ENCODE assay signal across 2 cellular contexts in the genomic region with DNA sequence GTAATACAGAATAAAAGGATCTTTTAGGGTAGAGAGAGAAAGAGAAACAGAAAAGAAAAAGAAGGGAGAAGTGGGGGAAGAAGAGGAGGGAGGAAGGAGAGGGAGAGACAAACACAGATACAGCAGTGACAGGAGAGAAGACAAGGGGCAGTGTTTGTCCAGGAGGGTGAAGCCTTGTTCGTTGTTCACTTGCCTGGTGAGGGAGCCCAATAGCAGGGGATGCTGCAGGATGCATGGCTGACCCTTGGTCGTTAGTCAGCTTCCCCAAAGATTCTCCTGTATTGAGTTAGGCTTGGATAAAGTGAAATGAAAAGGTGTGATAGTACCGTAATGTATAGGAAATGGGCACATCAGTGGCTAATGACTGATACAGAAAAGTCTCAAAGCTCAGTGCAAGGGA.
TF ChIP-seq lines count a peak whose summit lies in the region.

No MANE protein-coding gene starts in this region.

TF ChIP-seq in GM23338, 12 proteins besides CTCF, POLR2A, EP300 and RAD21:
- TF ChIP-seq ZNF114 (CRISPR knock-in tag; IDR thresholded peaks at IDR 0.05) = no peak
- no peak for TF ChIP-seq EZH2phosphoT487 (IDR thresholded peaks at IDR 0.05; ENCODE audit: unreplicated experiment)
- TF ChIP-seq, protein P1, sequence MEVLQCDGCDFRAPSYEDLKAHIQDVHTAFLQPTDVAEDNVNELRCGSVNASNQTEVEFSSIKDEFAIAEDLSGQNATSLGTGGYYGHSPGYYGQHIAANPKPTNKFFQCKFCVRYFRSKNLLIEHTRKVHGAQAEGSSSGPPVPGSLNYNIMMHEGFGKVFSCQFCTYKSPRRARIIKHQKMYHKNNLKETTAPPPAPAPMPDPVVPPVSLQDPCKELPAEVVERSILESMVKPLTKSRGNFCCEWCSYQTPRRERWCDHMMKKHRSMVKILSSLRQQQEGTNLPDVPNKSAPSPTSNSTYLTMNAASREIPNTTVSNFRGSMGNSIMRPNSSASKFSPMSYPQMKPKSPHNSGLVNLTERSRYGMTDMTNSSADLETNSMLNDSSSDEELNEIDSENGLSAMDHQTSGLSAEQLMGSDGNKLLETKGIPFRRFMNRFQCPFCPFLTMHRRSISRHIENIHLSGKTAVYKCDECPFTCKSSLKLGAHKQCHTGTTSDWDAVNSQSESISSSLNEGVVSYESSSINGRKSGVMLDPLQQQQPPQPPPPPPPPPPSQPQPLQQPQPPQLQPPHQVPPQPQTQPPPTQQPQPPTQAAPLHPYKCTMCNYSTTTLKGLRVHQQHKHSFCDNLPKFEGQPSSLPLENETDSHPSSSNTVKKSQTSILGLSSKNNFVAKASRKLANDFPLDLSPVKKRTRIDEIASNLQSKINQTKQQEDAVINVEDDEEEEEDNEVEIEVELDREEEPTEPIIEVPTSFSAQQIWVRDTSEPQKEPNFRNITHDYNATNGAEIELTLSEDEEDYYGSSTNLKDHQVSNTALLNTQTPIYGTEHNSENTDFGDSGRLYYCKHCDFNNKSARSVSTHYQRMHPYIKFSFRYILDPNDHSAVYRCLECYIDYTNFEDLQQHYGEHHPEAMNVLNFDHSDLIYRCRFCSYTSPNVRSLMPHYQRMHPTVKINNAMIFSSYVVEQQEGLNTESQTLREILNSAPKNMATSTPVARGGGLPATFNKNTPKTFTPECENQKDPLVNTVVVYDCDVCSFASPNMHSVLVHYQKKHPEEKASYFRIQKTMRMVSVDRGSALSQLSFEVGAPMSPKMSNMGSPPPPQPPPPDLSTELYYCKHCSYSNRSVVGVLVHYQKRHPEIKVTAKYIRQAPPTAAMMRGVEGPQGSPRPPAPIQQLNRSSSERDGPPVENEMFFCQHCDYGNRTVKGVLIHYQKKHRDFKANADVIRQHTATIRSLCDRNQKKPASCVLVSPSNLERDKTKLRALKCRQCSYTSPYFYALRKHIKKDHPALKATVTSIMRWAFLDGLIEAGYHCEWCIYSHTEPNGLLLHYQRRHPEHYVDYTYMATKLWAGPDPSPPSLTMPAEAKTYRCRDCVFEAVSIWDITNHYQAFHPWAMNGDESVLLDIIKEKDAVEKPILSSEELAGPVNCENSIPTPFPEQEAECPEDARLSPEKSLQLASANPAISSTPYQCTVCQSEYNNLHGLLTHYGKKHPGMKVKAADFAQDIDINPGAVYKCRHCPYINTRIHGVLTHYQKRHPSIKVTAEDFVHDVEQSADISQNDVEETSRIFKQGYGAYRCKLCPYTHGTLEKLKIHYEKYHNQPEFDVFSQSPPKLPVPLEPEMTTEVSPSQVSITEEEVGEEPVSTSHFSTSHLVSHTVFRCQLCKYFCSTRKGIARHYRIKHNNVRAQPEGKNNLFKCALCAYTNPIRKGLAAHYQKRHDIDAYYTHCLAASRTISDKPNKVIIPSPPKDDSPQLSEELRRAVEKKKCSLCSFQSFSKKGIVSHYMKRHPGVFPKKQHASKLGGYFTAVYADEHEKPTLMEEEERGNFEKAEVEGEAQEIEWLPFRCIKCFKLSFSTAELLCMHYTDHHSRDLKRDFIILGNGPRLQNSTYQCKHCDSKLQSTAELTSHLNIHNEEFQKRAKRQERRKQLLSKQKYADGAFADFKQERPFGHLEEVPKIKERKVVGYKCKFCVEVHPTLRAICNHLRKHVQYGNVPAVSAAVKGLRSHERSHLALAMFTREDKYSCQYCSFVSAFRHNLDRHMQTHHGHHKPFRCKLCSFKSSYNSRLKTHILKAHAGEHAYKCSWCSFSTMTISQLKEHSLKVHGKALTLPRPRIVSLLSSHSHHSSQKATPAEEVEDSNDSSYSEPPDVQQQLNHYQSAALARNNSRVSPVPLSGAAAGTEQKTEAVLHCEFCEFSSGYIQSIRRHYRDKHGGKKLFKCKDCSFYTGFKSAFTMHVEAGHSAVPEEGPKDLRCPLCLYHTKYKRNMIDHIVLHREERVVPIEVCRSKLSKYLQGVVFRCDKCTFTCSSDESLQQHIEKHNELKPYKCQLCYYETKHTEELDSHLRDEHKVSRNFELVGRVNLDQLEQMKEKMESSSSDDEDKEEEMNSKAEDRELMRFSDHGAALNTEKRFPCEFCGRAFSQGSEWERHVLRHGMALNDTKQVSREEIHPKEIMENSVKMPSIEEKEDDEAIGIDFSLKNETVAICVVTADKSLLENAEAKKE (CRISPR knock-in tag; IDR thresholded peaks at IDR 0.05) = no peak
- TF ChIP-seq STAT1 (IDR thresholded peaks at IDR 0.05; ENCODE audit: unreplicated experiment) = no peak
- TF ChIP-seq NANOG (IDR thresholded peaks at IDR 0.05; ENCODE audit: borderline replicate concordance) = no peak
- no peak for TF ChIP-seq CREB1 (CRISPR knock-in tag; IDR thresholded peaks at IDR 0.05; ENCODE audit: low read depth)
- TF ChIP-seq, protein P2, sequence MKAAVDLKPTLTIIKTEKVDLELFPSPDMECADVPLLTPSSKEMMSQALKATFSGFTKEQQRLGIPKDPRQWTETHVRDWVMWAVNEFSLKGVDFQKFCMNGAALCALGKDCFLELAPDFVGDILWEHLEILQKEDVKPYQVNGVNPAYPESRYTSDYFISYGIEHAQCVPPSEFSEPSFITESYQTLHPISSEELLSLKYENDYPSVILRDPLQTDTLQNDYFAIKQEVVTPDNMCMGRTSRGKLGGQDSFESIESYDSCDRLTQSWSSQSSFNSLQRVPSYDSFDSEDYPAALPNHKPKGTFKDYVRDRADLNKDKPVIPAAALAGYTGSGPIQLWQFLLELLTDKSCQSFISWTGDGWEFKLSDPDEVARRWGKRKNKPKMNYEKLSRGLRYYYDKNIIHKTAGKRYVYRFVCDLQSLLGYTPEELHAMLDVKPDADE (IDR thresholded peaks at IDR 0.05) = no peak

TF ChIP-seq in WTC11, 78 proteins besides CTCF, POLR2A, EP300 and RAD21:
- TF ChIP-seq, protein P3, sequence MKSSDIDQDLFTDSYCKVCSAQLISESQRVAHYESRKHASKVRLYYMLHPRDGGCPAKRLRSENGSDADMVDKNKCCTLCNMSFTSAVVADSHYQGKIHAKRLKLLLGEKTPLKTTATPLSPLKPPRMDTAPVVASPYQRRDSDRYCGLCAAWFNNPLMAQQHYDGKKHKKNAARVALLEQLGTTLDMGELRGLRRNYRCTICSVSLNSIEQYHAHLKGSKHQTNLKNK (CRISPR knock-in tag; IDR thresholded peaks at IDR 0.05) = no peak
- TF ChIP-seq, protein P4, sequence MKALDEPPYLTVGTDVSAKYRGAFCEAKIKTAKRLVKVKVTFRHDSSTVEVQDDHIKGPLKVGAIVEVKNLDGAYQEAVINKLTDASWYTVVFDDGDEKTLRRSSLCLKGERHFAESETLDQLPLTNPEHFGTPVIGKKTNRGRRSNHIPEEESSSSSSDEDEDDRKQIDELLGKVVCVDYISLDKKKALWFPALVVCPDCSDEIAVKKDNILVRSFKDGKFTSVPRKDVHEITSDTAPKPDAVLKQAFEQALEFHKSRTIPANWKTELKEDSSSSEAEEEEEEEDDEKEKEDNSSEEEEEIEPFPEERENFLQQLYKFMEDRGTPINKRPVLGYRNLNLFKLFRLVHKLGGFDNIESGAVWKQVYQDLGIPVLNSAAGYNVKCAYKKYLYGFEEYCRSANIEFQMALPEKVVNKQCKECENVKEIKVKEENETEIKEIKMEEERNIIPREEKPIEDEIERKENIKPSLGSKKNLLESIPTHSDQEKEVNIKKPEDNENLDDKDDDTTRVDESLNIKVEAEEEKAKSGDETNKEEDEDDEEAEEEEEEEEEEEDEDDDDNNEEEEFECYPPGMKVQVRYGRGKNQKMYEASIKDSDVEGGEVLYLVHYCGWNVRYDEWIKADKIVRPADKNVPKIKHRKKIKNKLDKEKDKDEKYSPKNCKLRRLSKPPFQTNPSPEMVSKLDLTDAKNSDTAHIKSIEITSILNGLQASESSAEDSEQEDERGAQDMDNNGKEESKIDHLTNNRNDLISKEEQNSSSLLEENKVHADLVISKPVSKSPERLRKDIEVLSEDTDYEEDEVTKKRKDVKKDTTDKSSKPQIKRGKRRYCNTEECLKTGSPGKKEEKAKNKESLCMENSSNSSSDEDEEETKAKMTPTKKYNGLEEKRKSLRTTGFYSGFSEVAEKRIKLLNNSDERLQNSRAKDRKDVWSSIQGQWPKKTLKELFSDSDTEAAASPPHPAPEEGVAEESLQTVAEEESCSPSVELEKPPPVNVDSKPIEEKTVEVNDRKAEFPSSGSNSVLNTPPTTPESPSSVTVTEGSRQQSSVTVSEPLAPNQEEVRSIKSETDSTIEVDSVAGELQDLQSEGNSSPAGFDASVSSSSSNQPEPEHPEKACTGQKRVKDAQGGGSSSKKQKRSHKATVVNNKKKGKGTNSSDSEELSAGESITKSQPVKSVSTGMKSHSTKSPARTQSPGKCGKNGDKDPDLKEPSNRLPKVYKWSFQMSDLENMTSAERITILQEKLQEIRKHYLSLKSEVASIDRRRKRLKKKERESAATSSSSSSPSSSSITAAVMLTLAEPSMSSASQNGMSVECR (CRISPR knock-in tag; IDR thresholded peaks at IDR 0.05; ENCODE audit: borderline replicate concordance) = no peak
- TF ChIP-seq, protein P5, sequence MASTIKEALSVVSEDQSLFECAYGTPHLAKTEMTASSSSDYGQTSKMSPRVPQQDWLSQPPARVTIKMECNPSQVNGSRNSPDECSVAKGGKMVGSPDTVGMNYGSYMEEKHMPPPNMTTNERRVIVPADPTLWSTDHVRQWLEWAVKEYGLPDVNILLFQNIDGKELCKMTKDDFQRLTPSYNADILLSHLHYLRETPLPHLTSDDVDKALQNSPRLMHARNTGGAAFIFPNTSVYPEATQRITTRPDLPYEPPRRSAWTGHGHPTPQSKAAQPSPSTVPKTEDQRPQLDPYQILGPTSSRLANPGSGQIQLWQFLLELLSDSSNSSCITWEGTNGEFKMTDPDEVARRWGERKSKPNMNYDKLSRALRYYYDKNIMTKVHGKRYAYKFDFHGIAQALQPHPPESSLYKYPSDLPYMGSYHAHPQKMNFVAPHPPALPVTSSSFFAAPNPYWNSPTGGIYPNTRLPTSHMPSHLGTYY (CRISPR knock-in tag; IDR thresholded peaks at IDR 0.05) = no peak
- TF ChIP-seq MYBL2 (CRISPR knock-in tag; IDR thresholded peaks at IDR 0.05) = no peak
- TF ChIP-seq ZNF671 (CRISPR knock-in tag; IDR thresholded peaks at IDR 0.05) = no peak
- TF ChIP-seq, protein P6, sequence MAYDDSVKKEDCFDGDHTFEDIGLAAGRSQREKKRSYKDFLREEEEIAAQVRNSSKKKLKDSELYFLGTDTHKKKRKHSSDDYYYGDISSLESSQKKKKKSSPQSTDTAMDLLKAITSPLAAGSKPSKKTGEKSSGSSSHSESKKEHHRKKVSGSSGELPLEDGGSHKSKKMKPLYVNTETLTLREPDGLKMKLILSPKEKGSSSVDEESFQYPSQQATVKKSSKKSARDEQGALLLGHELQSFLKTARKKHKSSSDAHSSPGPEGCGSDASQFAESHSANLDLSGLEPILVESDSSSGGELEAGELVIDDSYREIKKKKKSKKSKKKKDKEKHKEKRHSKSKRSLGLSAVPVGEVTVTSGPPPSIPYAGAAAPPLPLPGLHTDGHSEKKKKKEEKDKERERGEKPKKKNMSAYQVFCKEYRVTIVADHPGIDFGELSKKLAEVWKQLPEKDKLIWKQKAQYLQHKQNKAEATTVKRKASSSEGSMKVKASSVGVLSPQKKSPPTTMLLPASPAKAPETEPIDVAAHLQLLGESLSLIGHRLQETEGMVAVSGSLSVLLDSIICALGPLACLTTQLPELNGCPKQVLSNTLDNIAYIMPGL (CRISPR knock-in tag; IDR thresholded peaks at IDR 0.05) = no peak
- no peak for TF ChIP-seq HMGA2 (CRISPR knock-in tag; IDR thresholded peaks at IDR 0.05)
- no peak for TF ChIP-seq CBFB (CRISPR knock-in tag; IDR thresholded peaks at IDR 0.05; ENCODE audit: low read depth)
- TF ChIP-seq NR1H2 (CRISPR knock-in tag; IDR thresholded peaks at IDR 0.05) = no peak
- TF ChIP-seq ZNF416 (CRISPR knock-in tag; IDR thresholded peaks at IDR 0.05) = no peak
- no peak for TF ChIP-seq RORB (CRISPR knock-in tag; IDR thresholded peaks at IDR 0.05)
- no peak for TF ChIP-seq KAT7 (CRISPR knock-in tag; IDR thresholded peaks at IDR 0.05; ENCODE audit: borderline replicate concordance)
- TF ChIP-seq, protein P7, sequence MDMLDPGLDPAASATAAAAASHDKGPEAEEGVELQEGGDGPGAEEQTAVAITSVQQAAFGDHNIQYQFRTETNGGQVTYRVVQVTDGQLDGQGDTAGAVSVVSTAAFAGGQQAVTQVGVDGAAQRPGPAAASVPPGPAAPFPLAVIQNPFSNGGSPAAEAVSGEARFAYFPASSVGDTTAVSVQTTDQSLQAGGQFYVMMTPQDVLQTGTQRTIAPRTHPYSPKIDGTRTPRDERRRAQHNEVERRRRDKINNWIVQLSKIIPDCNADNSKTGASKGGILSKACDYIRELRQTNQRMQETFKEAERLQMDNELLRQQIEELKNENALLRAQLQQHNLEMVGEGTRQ (CRISPR knock-in tag; IDR thresholded peaks at IDR 0.05) = no peak
- no peak for TF ChIP-seq RELA (CRISPR knock-in tag; IDR thresholded peaks at IDR 0.05; ENCODE audit: borderline replicate concordance)
- TF ChIP-seq TEAD1 (CRISPR knock-in tag; IDR thresholded peaks at IDR 0.05) = no peak
- TF ChIP-seq, protein P8, sequence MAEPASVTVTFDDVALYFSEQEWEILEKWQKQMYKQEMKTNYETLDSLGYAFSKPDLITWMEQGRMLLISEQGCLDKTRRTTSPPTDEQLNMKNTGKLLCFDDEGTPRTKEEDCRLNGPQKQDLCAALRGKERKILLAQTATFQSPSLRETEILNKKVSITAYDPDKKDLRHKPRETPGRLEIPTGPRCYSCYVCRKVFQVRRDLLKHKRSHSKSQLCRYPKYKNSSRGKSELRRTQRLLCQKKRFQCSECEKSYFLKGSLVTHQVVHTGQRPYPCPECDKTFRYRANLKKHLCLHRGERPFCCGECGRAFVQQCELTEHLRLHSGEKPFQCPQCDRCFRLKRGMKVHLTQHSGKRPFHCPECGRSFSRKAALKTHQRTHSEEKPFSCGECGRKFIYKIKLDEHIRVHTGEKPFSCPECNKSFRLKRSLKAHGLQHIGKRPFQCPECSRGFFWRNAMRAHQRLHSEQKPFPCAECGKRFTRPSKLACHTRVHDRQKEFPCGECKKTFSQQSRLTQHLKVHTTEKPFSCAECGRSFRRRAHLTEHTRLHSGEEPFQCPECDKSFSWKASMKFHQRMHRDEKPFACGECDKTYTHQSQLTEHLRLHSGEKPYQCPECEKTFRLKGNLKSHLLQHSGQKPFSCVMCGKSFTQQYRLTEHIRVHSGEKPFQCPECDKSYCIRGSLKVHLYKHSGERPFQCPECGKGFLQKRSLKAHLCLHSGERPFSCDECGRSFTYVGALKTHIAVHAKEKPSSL (CRISPR knock-in tag; conservative IDR thresholded peaks at IDR 0.05) = no peak
